ENCODE assay signal across 12 cellular contexts in genomic region chr11:3904228-3904627, GRCh38. TPM values are rescaled to one million over a fixed set of nuclear protein-coding genes. Genes with fewer than 3 reads are reported as not detected.
DNase-seq lines count a peak whose midpoint lies in the region; ATAC-seq, FAIRE-seq and TF ChIP-seq lines count a peak whose summit lies in the region.
"Had no signal": no experiment of that assay in that cellular context is flagged by ENCODE, and none has a peak within 500 bp of the region (broad histone marks: within the 10 kb centered on the region; RNA-seq: fewer than 3 reads in every experiment).

No MANE protein-coding gene starts in this region.

- POLR2A ChIA-PET in HepG2 (lab: Yijun Ruan, JAX): interaction anchor here (1.9 to 3.2 kb wide), 3 partner anchors 11 to 37 kb away, joined by 4 to 12 read pairs (median 11); no protein-coding TSS in a partner anchor

- no peak for ATAC-seq in HepG2
- no peak for ATAC-seq in right lobe of liver
- ATAC-seq in gastroesophageal sphincter: no peak
- ATAC-seq in GM21723 (IDR thresholded peaks at IDR 0.05; ENCODE audit: unreplicated experiment): no peak

- H3K4me2 ChIP-seq in HepG2 (ENCODE audit: low read depth, low read length): peak overlapping the region; percentile 75

- in situ Hi-C loops in HepG2 (cut with HindIII; ENCODE audit: extremely low pct_ligation_motif_present, low pct_unique_long_range_greater_than_20kb): no loop called here

- no TSS peak for BruUV-seq in HepG2 (replicated peaks; lab: Mats Ljungman, UMichigan)

- H3K4me1 ChIP-seq in HepG2 (ENCODE audit: insufficient read depth, low read length) (peaks cover 80% of the 10 kb centered on the region), right lobe of liver (peaks cover 4 to 45% (median 18%) of the 10 kb centered on the region in 4 donors), adipocyte (ENCODE audit: control insufficient read depth, insufficient read depth, low read length) (peaks cover 59% of the 10 kb centered on the region), vagina (peaks cover 64% of the 10 kb centered on the region), gastroesophageal sphincter (peaks cover 16 to 69% (median 30%) of the 10 kb centered on the region in 3 donors)
- H3K4me1 ChIP-seq: BE2C had no signal

- 6% methylated on average over 5 of the region's 5 CpGs for WGBS in HepG2 (ENCODE audit: low lambda C conversion rate)
- WGBS in right lobe of liver (ENCODE audit: insufficient coverage, low coverage, low lambda C conversion rate, missing lambda C conversion rate): 89% methylated on average over 5 of the region's 5 CpGs
- WGBS in gastroesophageal sphincter (ENCODE audit: low coverage in 1 of 2), 2 donors: 75 to 84% methylated on average over 5 of the region's 5 CpGs

- H2AFZ ChIP-seq in HepG2 (ENCODE audit: low read length): no peak overlapping the region

- H3K27me3 ChIP-seq in HepG2 (ENCODE audit: control insufficient read depth in 1 of 2, insufficient read depth in 2 of 2, low read length in 2 of 2): no peaks in the 10 kb centered on the region
- H3K27me3 ChIP-seq in right lobe of liver: no peaks in the 10 kb centered on the region
- no peaks in the 10 kb centered on the region for H3K27me3 ChIP-seq in adipocyte (replicated peaks; ENCODE audit: control insufficient read depth, insufficient read depth, low read length)
- no peaks in the 10 kb centered on the region for H3K27me3 ChIP-seq in vagina
- H3K27me3 ChIP-seq in gastroesophageal sphincter: no peaks in the 10 kb centered on the region
- H3K27me3 ChIP-seq: BE2C had no signal

- TF ChIP-seq EP300 in HepG2 (IDR thresholded peaks at IDR 0.05; ENCODE audit: low read depth in 2 of 2, low read length in 2 of 2): no peak
- TF ChIP-seq EP300 in HepG2 (CRISPR knock-in tag; IDR thresholded peaks at IDR 0.05; ENCODE audit: borderline replicate concordance): no peak
- TF ChIP-seq EP300 in gastroesophageal sphincter (IDR thresholded peaks at IDR 0.05): no peak

- peaks cover 54% of the 10 kb centered on the region for H3K79me2 ChIP-seq in HepG2 (ENCODE audit: insufficient read depth, low read length)

- intact Hi-C loops in HepG2 (cut with micrococcal nuclease; ENCODE audit: unreplicated experiment): loop anchor here (2.0 kb wide), 2 partner anchors 17 to 49 kb away; partner anchors contain the start of gene STIM1
- intact Hi-C loops in right lobe of liver (cut with DNase I): no loop called here
- intact Hi-C loops in vagina (cut with DNase I): no loop called here

- no peak for TF ChIP-seq RAD21 in HepG2 (CRISPR knock-in tag; IDR thresholded peaks at IDR 0.05)

- H3K4me3 ChIP-seq in HepG2 (replicated peaks in 1 of 3; ENCODE audit: insufficient read depth in 1 of 3, low read depth in 2 of 3, low read length in 3 of 3): peak overlapping the region in 2 of 3 experiments; percentile 23 to 33; a peak in 1 of 6 replicates
- no peak overlapping the region for H3K4me3 ChIP-seq in right lobe of liver
- H3K4me3 ChIP-seq in adipocyte (ENCODE audit: low read length): no peak overlapping the region
- H3K4me3 ChIP-seq in vagina: no peak overlapping the region
- H3K4me3 ChIP-seq in gastroesophageal sphincter: no peak overlapping the region
- H3K4me3 ChIP-seq: lung had no signal

- no peaks in the 10 kb centered on the region for H3K36me3 ChIP-seq in HepG2 (replicated peaks in 1 of 2; ENCODE audit: control insufficient read depth in 1 of 2, insufficient read depth in 2 of 2, low read length in 2 of 2)
- no peaks in the 10 kb centered on the region for H3K36me3 ChIP-seq in right lobe of liver
- no peaks in the 10 kb centered on the region for H3K36me3 ChIP-seq in adipocyte (ENCODE audit: control insufficient read depth, insufficient read depth, low read length, severe bottlenecking)
- no peaks in the 10 kb centered on the region for H3K36me3 ChIP-seq in vagina
- no peaks in the 10 kb centered on the region for H3K36me3 ChIP-seq in gastroesophageal sphincter
- H3K36me3 ChIP-seq: BE2C had no signal

- no peak for FAIRE-seq in HepG2 (lab: Jason Lieb, UNC)

- H3K9ac ChIP-seq in HepG2 (ENCODE audit: insufficient read depth, low read depth, low read length): peak overlapping the region; percentile 64
- H3K9ac ChIP-seq in adipocyte (ENCODE audit: low read length): peak overlapping the region; percentile 79

- H4K20me1 ChIP-seq in HepG2 (ENCODE audit: insufficient read depth, low read length): no peaks in the 10 kb centered on the region

- CTCF ChIA-PET in HepG2 (lab: Yijun Ruan, JAX; ENCODE audit: low intra/inter-chr PET ratio, low total read pairs): no interaction called here

- H3K27ac ChIP-seq in HepG2 (ENCODE audit: extremely low read length, insufficient read depth, low read length) (peak overlapping the region; percentile 94), right lobe of liver (no peak overlapping the region), vagina (peak overlapping the region; percentile 20), gastroesophageal sphincter (peak overlapping the region in 1 of 4 donors; percentile 29)

- TF ChIP-seq CTCF in HepG2 (CRISPR knock-in tag; IDR thresholded peaks at IDR 0.05) (no peak), right lobe of liver (IDR thresholded peaks at IDR 0.05) (no peak), vagina (IDR thresholded peaks at IDR 0.05) (no peak), gastroesophageal sphincter (IDR thresholded peaks at IDR 0.05) (no peak)

- DNase-seq in HepG2 (ENCODE audit: low spot score): no peak
- DNase-seq in right lobe of liver: no peak
- DNase-seq in adipocyte (ENCODE audit: low read depth): no peak
- DNase-seq in mucosa of gallbladder (ENCODE audit: low spot score): peak; percentile 13
- DNase-seq in vagina (ENCODE audit: extremely low spot score in 2 of 2): no peak
- no peak for DNase-seq in globus pallidus (ENCODE audit: low spot score)
- DNase-seq: BE2C; central memory CD4-positive, alpha-beta T cell; SHP77 had no signal

- H3K9me3 ChIP-seq in HepG2 (ENCODE audit: low read length) (no peaks in the 10 kb centered on the region), right lobe of liver (no peaks in the 10 kb centered on the region), adipocyte (ENCODE audit: control insufficient read depth, low read length) (no peaks in the 10 kb centered on the region), vagina (no peaks in the 10 kb centered on the region), gastroesophageal sphincter (no peaks in the 10 kb centered on the region)
- H3K9me3 ChIP-seq: BE2C had no signal

- no peak for TF ChIP-seq POLR2A in HepG2 (IDR thresholded peaks at IDR 0.05; ENCODE audit: insufficient read depth in 1 of 2, low read depth in 2 of 2, low read length in 2 of 2)
- TF ChIP-seq POLR2A in right lobe of liver (IDR thresholded peaks at IDR 0.05): no peak
- TF ChIP-seq POLR2A in vagina (IDR thresholded peaks at IDR 0.05): no peak
- TF ChIP-seq POLR2A in gastroesophageal sphincter (IDR thresholded peaks at IDR 0.05): no peak

TF ChIP-seq in HepG2, 621 proteins besides CTCF, POLR2A, EP300 and RAD21 (continues in another document):
- TF ChIP-seq ADNP (CRISPR knock-in tag; IDR thresholded peaks at IDR 0.05) (no peak), JDP2 (CRISPR knock-in tag; IDR thresholded peaks at IDR 0.05; ENCODE audit: borderline replicate concordance) (no peak), ZBTB44 (CRISPR knock-in tag; IDR thresholded peaks at IDR 0.05) (no peak)

RNA-seq across cellular contexts. Expression of gene STIM1, which starts 48.8 kb away (rescaled TPM):
- total RNA-seq in HepG2 (2016; rRNA removed; fragmentation: Illumina TruSeq; extraction: Trizol): 16.3 and 19.2 TPM in 2 replicates
- total RNA-seq in HepG2 (2016; cell fraction: cytosol; rRNA removed; fragmentation: Illumina TruSeq; extraction: Trizol; ENCODE audit: low read depth): 4.1 and 5.8 TPM in 2 replicates
- total RNA-seq in HepG2 (2016; cell fraction: insoluble cytoplasmic fraction; rRNA removed; fragmentation: Illumina TruSeq; extraction: Trizol): 10.3 and 20.0 TPM in 2 replicates
- total RNA-seq in HepG2 (2016; cell fraction: membrane; rRNA removed; fragmentation: Illumina TruSeq; extraction: Trizol): 9.1 and 11.2 TPM in 2 replicates
- 32.4 and 32.5 TPM in 2 replicates for total RNA-seq in HepG2 (2016; cell fraction: nucleus; rRNA removed; fragmentation: Illumina TruSeq; extraction: Trizol)
- 28.5 and 33.3 TPM in 2 replicates for polyA plus RNA-seq in HepG2 (2011; rRNA removed)
- 25.0 and 31.9 TPM in 2 replicates for polyA plus RNA-seq in HepG2 (2011; cell fraction: cytosol; rRNA removed)
- 53.3 and 57.1 TPM in 2 replicates for polyA plus RNA-seq in HepG2 (2011; cell fraction: nucleus; rRNA removed)
- 41.4 and 42.4 TPM in 2 replicates for polyA plus RNA-seq in HepG2 (2012)
- polyA plus RNA-seq in HepG2 (2016; cell fraction: cytosol; fragmentation: Illumina TruSeq; extraction: Trizol; ENCODE audit: low read depth): 2.6 TPM in 2 replicates
- polyA plus RNA-seq in HepG2 (2016; cell fraction: insoluble cytoplasmic fraction; fragmentation: Illumina TruSeq; extraction: Trizol; ENCODE audit: low read depth): 10.3 and 12.6 TPM in 2 replicates
- 7.0 and 7.4 TPM in 2 replicates for polyA plus RNA-seq in HepG2 (2016; cell fraction: membrane; fragmentation: Illumina TruSeq; extraction: Trizol; ENCODE audit: low read depth)
- polyA plus RNA-seq in HepG2 (2016; cell fraction: nucleus; fragmentation: Illumina TruSeq; extraction: Trizol; ENCODE audit: insufficient read depth, low read depth): 37.7 and 37.8 TPM in 2 replicates
- polyA minus RNA-seq in HepG2 (2011; rRNA and poly(A)+ RNA removed; ENCODE audit: low replicate concordance): 46.4 and 107 TPM in 2 replicates
- polyA minus RNA-seq in HepG2 (2011; cell fraction: cytosol; rRNA and poly(A)+ RNA removed): 35.8 and 57.5 TPM in 2 replicates
- polyA minus RNA-seq in HepG2 (2011; cell fraction: nucleus; rRNA and poly(A)+ RNA removed): 43.4 and 64.5 TPM in 2 replicates
- 10 to 100 TPM; 36.4 to 48.0 (median 40.5) TPM for total RNA-seq in right lobe of liver
- total RNA-seq in mucosa of gallbladder: 123 TPM
- total RNA-seq in vagina: 68.8 TPM
- 100 to 1,000 TPM in 1 of 4 donors, 10 to 100 TPM in 3; 42.4 to 114 (median 72.8) TPM for total RNA-seq in gastroesophageal sphincter

Comparison
In these comparisons a context has a peak if more than half of its experiments do, and no peak if none do; other contexts are left out.
1. H3K27ac ChIP-seq: peak in HepG2 (single experiment) and vagina (single experiment); none in right lobe of liver (0 of 3).
2. H3K4me3 ChIP-seq: peak in HepG2 (2 of 3); none in right lobe of liver (0 of 3), adipocyte (single experiment), vagina (0 of 2) and gastroesophageal sphincter (0 of 2).